16 cellular contexts compared by ENCODE assay signal in the genomic region with DNA sequence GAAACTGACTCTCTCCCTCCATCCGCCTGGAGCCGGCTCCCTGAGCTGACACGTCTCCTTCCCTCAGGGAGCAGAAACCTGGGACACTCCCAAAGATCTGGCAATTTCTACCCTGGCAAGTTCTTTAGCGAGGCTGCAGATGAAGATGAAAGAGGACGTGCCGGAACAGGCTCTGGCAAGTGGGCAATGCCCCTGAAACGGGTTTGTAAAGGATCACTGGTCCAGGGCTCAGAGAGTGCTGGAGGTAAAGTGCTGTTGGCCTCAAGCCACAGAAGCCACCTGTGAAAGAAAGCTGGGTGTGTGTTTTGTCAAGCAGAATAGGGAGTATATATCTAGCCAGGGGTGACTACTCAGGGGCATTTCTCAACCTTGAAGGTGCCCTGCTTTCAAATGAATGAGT.
"Had no signal": no experiment of that assay in that cellular context is flagged by ENCODE, and none has a peak within 500 bp of the region (broad histone marks: within the 10 kb centered on the region; RNA-seq: fewer than 3 reads in every experiment).

No MANE protein-coding gene starts in this region.

- H3K9me3 ChIP-seq: tibial nerve had no signal

- DNase-seq: activated CD4-positive, alpha-beta T cell treated with anti-CD3 and anti-CD28 coated beads, Interleukin-2, amount 50 U/mL, for 4 hours; activated effector memory CD4-positive, alpha-beta T cell treated with Interleukin-2 at 50 U/mL for 16 hours; activated T-cell treated with anti-CD3 and anti-CD28 coated beads, Interleukin-2, amount 50 U/mL, for 24 hours; amygdala; cerebellar nuclear complex; head of caudate nucleus; natural killer cell; nucleus accumbens; right cardiac atrium had no signal

- H3K4me3 Mint-ChIP-seq: activated T-cell treated with anti-CD3 and anti-CD28 coated beads, Interleukin-2, amount 50 U/mL, for 24 hours; brain; dendritic cell treated with granulocyte-macrophage colony-stimulating factor and Interleukin-4, amounts not matched to agents 40 ng/mL and 50 ng/mL, for 4 days had no signal

- H3K36me3 ChIP-seq: tibial nerve had no signal

- H3K27ac ChIP-seq: tibial nerve had no signal

- H3K4me3 ChIP-seq: smooth muscle cell, tibial nerve had no signal

- ATAC-seq: activated CD4-positive, CD25-positive, alpha-beta regulatory T cell treated with anti-CD3 and anti-CD28 coated beads, Interleukin-2, amount 50 U/mL, for 24 hours; activated naive CD4-positive, alpha-beta T cell treated with anti-CD3 and anti-CD28 coated beads, Interleukin-2, amount 50 U/mL, for 72 hours; left lobe of liver; right cardiac atrium had no signal

- H3K36me3 Mint-ChIP-seq: activated naive CD4-positive, alpha-beta T cell treated with anti-CD3 and anti-CD28 coated beads, Interleukin-2, amount 50 U/mL, for 72 hours; brain; natural killer cell had no signal

- H3K4me1 ChIP-seq: tibial nerve had no signal

- H3K4me2 ChIP-seq: smooth muscle cell had no signal

- H3K27me3 ChIP-seq: tibial nerve had no signal

- H3K27ac Mint-ChIP-seq: activated naive CD4-positive, alpha-beta T cell treated with anti-CD3 and anti-CD28 coated beads, Interleukin-2, amount 50 U/mL, for 72 hours; activated T-cell treated with anti-CD3 and anti-CD28 coated beads, Interleukin-2, amount 50 U/mL, for 24 hours; brain; dendritic cell treated with granulocyte-macrophage colony-stimulating factor and Interleukin-4, amounts not matched to agents 40 ng/mL and 50 ng/mL, for 4 days had no signal

- H3K9me3 Mint-ChIP-seq: activated naive CD4-positive, alpha-beta T cell treated with anti-CD3 and anti-CD28 coated beads, Interleukin-2, amount 50 U/mL, for 72 hours; activated T-cell treated with anti-CD3 and anti-CD28 coated beads, Interleukin-2, amount 50 U/mL, for 24 hours; dendritic cell treated with granulocyte-macrophage colony-stimulating factor and Interleukin-4, amounts not matched to agents 40 ng/mL and 50 ng/mL, for 4 days; natural killer cell had no signal
